In genomic region chr4:60215906-60216305, GRCh38 we compare ENCODE assay signal across 27 cellular contexts.
DNase-seq lines count a peak whose midpoint lies in the region.
"Had no signal": no experiment of that assay in that cellular context is flagged by ENCODE, and none has a peak within 500 bp of the region (broad histone marks: within the 10 kb centered on the region; RNA-seq: fewer than 3 reads in every experiment).

No MANE protein-coding gene starts in this region.

- no peaks in the 10 kb centered on the region for H3K36me3 ChIP-seq in trophoblast cell (ENCODE audit: control insufficient read depth in 1 of 2, insufficient read depth in 2 of 2, low read length in 2 of 2)
- H3K36me3 ChIP-seq: BE2C; BLaER1; BLaER1 treated with 17β-estradiol and CSF1 and Interleukin-3, amounts not matched to agents 10 nM and 100 nM had no signal

- H3K4ac ChIP-seq in trophoblast cell (ENCODE audit: low read depth, low read length): no peak overlapping the region

- no peak overlapping the region for H2BK12ac ChIP-seq in trophoblast cell (ENCODE audit: low read length)

- no peak overlapping the region for H3K27ac ChIP-seq in trophoblast cell (ENCODE audit: low read depth, low read length)
- H3K27ac ChIP-seq: 22Rv1, A549, BLaER1, C4-2B had no signal

- no peak overlapping the region for H2BK120ac ChIP-seq in trophoblast cell (ENCODE audit: insufficient read depth, low read length, poor library complexity)

- H2AFZ ChIP-seq in trophoblast cell (ENCODE audit: insufficient read depth, low read length, poor library complexity): no peak overlapping the region

- no CpG with 5 or more reads among the region's 2 CpGs for WGBS in trophoblast cell (ENCODE audit: extremely low coverage, insufficient coverage, insufficient read length)

- no peaks in the 10 kb centered on the region for H3K9me3 ChIP-seq in trophoblast cell (ENCODE audit: insufficient read depth, low read depth, low read length)
- H3K9me3 ChIP-seq: A549, BE2C, BLaER1, Caco-2 had no signal

- no peak overlapping the region for H3K4me3 ChIP-seq in trophoblast cell (ENCODE audit: low read depth, low read length)
- H3K4me3 ChIP-seq: A549; BLaER1; BLaER1 treated with 17β-estradiol and CSF1 and Interleukin-3, amounts not matched to agents 10 nM and 100 nM had no signal

- H3K23ac ChIP-seq in trophoblast cell (ENCODE audit: low read length): no peak overlapping the region

- H3K9ac ChIP-seq in trophoblast cell (ENCODE audit: low read length): no peak overlapping the region
- H3K9ac ChIP-seq: BLaER1; BLaER1 treated with 17β-estradiol and CSF1 and Interleukin-3, amounts not matched to agents 10 nM and 100 nM had no signal

- H2AK5ac ChIP-seq in trophoblast cell (ENCODE audit: low read length): no peak overlapping the region

- no peak overlapping the region for H3K18ac ChIP-seq in trophoblast cell (ENCODE audit: low read length)

- no peak overlapping the region for H4K91ac ChIP-seq in trophoblast cell (ENCODE audit: low read depth, low read length)

- no peak overlapping the region for H4K8ac ChIP-seq in trophoblast cell (ENCODE audit: low read depth, low read length)

- H2BK5ac ChIP-seq in trophoblast cell (ENCODE audit: low read depth, low read length, poor library complexity): no peak overlapping the region

- H3K79me2 ChIP-seq in trophoblast cell (ENCODE audit: control insufficient read depth, insufficient read depth, low read length, poor library complexity): no peaks in the 10 kb centered on the region

- H3K4me1 ChIP-seq in trophoblast cell (ENCODE audit: control insufficient read depth in 1 of 2, insufficient read depth in 2 of 2, low read length in 2 of 2): no peaks in the 10 kb centered on the region
- H3K4me1 ChIP-seq: A549, BE2C, BLaER1, Caco-2 had no signal

- H3K4me2 ChIP-seq in trophoblast cell (ENCODE audit: low read length): no peak overlapping the region
- H3K4me2 ChIP-seq: A549, BLaER1 had no signal

- H4K12ac ChIP-seq in trophoblast cell (ENCODE audit: low read depth, low read length): no peak overlapping the region

- H3K27me3 ChIP-seq in trophoblast cell (ENCODE audit: insufficient read depth, low read length): no peaks in the 10 kb centered on the region
- H3K27me3 ChIP-seq: BE2C; BLaER1; BLaER1 treated with 17β-estradiol and CSF1 and Interleukin-3, amounts not matched to agents 10 nM and 100 nM had no signal

- H3K14ac ChIP-seq in trophoblast cell (ENCODE audit: low read length): no peak overlapping the region

- DNase-seq in trophoblast cell (peak; percentile 56 to 86), mucosa of gallbladder (ENCODE audit: low spot score) (no peak)
- DNase-seq: 8988T; ACHN; AML-193; BE2C; C1 segment of cervical spinal cord; Caco-2; Calu3; CD4-positive, alpha-beta memory T cell; CD4-positive, alpha-beta T cell; CD4-positive, CD25-positive, alpha-beta regulatory T cell; CD8-positive, alpha-beta memory T cell; CD8-positive, alpha-beta T cell; COR-L47; DMS 273 treated with DMSO at 0.1 percent for 48 hours; DMS153; DMS53; DMS79; DMS79 treated with DMSO at 0.1 percent for 48 hours; DND-41; EL had no signal

- H3K79me1 ChIP-seq in trophoblast cell (ENCODE audit: low read length): no peaks in the 10 kb centered on the region
